ENCODE assay signal across 1 cellular context in the genomic region with DNA sequence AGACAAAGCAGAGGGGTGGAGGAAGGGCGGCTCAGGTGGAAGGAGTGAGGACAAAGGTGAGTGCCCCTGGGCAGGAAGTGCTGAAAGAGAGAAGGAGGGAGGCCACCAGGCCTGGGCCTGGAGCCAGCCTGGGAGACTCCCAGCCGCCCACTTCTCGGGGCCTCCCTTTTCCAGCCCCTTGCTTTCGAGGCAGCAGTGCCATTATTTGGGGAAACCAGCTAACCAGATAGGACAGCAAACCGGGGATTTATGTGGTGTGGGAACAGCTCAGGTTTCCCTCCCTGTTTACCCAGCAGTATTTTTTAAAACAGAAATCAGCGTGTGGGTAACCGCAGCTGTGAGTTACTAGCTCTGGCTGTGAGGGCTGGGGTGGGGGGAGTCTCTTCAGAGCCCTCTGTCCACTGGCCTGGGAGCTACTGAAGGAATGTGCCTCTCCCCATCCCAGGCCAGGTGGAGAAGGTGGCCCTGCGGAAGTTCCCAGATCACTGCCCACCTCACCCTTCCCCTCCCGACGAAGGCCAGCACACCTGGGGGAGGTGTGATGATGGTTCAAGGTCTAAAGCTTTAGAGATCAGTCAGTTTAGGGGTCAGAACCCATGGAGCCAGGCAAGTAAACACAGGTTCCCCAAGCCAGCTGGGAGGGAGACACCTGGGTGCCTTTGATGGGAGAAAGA.
TF ChIP-seq lines count a peak whose summit lies in the region.

No MANE protein-coding gene starts in this region.

TF ChIP-seq in HepG2, 621 proteins besides CTCF, POLR2A, EP300 and RAD21 (continued from another document and continues in another):
- peak; percentile 41; the same call in 1 of the 2 replicates for TF ChIP-seq MYC (CRISPR knock-in tag; IDR thresholded peaks at IDR 0.05; ENCODE audit: borderline replicate concordance)
- peak; percentile 32 for TF ChIP-seq NR2F6 (IDR thresholded peaks at IDR 0.05)
- peak; percentile 76 for TF ChIP-seq NR2F6 (CRISPR knock-in tag; IDR thresholded peaks at IDR 0.05)
- TF ChIP-seq, protein P1, sequence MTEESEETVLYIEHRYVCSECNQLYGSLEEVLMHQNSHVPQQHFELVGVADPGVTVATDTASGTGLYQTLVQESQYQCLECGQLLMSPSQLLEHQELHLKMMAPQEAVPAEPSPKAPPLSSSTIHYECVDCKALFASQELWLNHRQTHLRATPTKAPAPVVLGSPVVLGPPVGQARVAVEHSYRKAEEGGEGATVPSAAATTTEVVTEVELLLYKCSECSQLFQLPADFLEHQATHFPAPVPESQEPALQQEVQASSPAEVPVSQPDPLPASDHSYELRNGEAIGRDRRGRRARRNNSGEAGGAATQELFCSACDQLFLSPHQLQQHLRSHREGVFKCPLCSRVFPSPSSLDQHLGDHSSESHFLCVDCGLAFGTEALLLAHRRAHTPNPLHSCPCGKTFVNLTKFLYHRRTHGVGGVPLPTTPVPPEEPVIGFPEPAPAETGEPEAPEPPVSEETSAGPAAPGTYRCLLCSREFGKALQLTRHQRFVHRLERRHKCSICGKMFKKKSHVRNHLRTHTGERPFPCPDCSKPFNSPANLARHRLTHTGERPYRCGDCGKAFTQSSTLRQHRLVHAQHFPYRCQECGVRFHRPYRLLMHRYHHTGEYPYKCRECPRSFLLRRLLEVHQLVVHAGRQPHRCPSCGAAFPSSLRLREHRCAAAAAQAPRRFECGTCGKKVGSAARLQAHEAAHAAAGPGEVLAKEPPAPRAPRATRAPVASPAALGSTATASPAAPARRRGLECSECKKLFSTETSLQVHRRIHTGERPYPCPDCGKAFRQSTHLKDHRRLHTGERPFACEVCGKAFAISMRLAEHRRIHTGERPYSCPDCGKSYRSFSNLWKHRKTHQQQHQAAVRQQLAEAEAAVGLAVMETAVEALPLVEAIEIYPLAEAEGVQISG (CRISPR knock-in tag; IDR thresholded peaks at IDR 0.05): no peak
- TF ChIP-seq MAZ (IDR thresholded peaks at IDR 0.05; ENCODE audit: borderline replicate concordance, low read depth, low read length): 0 out of 2 replicates have a peak, but pooled peaks have one; percentile 21
- TF ChIP-seq MAZ (CRISPR knock-in tag; IDR thresholded peaks at IDR 0.05; ENCODE audit: low read depth): 0 out of 2 replicates have a peak, but pooled peaks have one; percentile 45
- TF ChIP-seq SAP130 (CRISPR knock-in tag; IDR thresholded peaks at IDR 0.05; ENCODE audit: low read depth): peak; percentile 52
- no peak for TF ChIP-seq SETDB1 (CRISPR knock-in tag; IDR thresholded peaks at IDR 0.05; ENCODE audit: borderline replicate concordance)
- TF ChIP-seq, protein P2, sequence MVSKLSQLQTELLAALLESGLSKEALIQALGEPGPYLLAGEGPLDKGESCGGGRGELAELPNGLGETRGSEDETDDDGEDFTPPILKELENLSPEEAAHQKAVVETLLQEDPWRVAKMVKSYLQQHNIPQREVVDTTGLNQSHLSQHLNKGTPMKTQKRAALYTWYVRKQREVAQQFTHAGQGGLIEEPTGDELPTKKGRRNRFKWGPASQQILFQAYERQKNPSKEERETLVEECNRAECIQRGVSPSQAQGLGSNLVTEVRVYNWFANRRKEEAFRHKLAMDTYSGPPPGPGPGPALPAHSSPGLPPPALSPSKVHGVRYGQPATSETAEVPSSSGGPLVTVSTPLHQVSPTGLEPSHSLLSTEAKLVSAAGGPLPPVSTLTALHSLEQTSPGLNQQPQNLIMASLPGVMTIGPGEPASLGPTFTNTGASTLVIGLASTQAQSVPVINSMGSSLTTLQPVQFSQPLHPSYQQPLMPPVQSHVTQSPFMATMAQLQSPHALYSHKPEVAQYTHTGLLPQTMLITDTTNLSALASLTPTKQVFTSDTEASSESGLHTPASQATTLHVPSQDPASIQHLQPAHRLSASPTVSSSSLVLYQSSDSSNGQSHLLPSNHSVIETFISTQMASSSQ (IDR thresholded peaks at IDR 0.05; ENCODE audit: low read depth): no peak
- TF ChIP-seq, protein P2 (CRISPR knock-in tag; IDR thresholded peaks at IDR 0.05; ENCODE audit: borderline replicate concordance): no peak
- TF ChIP-seq ZNF782 (CRISPR knock-in tag; IDR thresholded peaks at IDR 0.05; ENCODE audit: borderline replicate concordance): no peak
- TF ChIP-seq KLF11 (CRISPR knock-in tag; IDR thresholded peaks at IDR 0.05): no peak
- no peak for TF ChIP-seq POLR2AphosphoS2 (IDR thresholded peaks at IDR 0.05; ENCODE audit: low read depth, low read length)
- TF ChIP-seq, protein P3, sequence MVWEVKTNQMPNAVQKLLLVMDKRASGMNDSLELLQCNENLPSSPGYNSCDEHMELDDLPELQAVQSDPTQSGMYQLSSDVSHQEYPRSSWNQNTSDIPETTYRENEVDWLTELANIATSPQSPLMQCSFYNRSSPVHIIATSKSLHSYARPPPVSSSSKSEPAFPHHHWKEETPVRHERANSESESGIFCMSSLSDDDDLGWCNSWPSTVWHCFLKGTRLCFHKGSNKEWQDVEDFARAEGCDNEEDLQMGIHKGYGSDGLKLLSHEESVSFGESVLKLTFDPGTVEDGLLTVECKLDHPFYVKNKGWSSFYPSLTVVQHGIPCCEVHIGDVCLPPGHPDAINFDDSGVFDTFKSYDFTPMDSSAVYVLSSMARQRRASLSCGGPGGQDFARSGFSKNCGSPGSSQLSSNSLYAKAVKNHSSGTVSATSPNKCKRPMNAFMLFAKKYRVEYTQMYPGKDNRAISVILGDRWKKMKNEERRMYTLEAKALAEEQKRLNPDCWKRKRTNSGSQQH (CRISPR knock-in tag; IDR thresholded peaks at IDR 0.05; ENCODE audit: low read depth): no peak
- TF ChIP-seq NFIB (CRISPR knock-in tag; IDR thresholded peaks at IDR 0.05; ENCODE audit: borderline replicate concordance): no peak
- TF ChIP-seq HOXA7 (CRISPR knock-in tag; IDR thresholded peaks at IDR 0.05): no peak
- TF ChIP-seq, protein P4, sequence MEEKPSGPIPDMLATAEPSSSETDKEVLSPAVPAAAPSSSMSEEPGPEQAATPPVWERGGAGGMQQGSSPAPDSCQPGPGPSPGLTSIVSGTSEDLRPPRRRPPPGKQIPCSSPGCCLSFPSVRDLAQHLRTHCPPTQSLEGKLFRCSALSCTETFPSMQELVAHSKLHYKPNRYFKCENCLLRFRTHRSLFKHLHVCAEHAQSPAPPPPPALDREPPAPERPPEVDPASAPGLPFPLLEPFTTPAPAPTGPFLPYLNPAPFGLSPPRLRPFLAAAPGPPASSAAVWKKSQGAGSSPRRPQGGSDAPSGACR (CRISPR knock-in tag; IDR thresholded peaks at IDR 0.05): 0 out of 2 replicates have a peak, but pooled peaks have one; percentile 7
- TF ChIP-seq ZNF790 (CRISPR knock-in tag; IDR thresholded peaks at IDR 0.05; ENCODE audit: borderline replicate concordance): no peak
- no peak for TF ChIP-seq KDM1A (CRISPR knock-in tag; IDR thresholded peaks at IDR 0.05)
- TF ChIP-seq SIX4 (CRISPR knock-in tag; IDR thresholded peaks at IDR 0.05): 0 out of 2 replicates have a peak, but pooled peaks have one; percentile 9
- no peak for TF ChIP-seq ZNF75D (CRISPR knock-in tag; IDR thresholded peaks at IDR 0.05; ENCODE audit: borderline replicate concordance)
- peak; percentile 71; the same call in 1 of the 2 replicates for TF ChIP-seq FOXO1 (CRISPR knock-in tag; IDR thresholded peaks at IDR 0.05)
- no peak for TF ChIP-seq EED (CRISPR knock-in tag; IDR thresholded peaks at IDR 0.05)
- TF ChIP-seq ZNF256 (CRISPR knock-in tag; conservative IDR thresholded peaks at IDR 0.05): 0 out of 2 replicates have a peak, but pooled peaks have one; percentile 42
- TF ChIP-seq STAG1 (CRISPR knock-in tag; IDR thresholded peaks at IDR 0.05): no peak
- no peak for TF ChIP-seq NBN (conservative IDR thresholded peaks at IDR 0.05)
- TF ChIP-seq, protein P5, sequence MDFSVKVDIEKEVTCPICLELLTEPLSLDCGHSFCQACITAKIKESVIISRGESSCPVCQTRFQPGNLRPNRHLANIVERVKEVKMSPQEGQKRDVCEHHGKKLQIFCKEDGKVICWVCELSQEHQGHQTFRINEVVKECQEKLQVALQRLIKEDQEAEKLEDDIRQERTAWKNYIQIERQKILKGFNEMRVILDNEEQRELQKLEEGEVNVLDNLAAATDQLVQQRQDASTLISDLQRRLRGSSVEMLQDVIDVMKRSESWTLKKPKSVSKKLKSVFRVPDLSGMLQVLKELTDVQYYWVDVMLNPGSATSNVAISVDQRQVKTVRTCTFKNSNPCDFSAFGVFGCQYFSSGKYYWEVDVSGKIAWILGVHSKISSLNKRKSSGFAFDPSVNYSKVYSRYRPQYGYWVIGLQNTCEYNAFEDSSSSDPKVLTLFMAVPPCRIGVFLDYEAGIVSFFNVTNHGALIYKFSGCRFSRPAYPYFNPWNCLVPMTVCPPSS (IDR thresholded peaks at IDR 0.05): no peak
- no peak for TF ChIP-seq ZNF234 (CRISPR knock-in tag; conservative IDR thresholded peaks at IDR 0.05)
- TF ChIP-seq ZFY (CRISPR knock-in tag; IDR thresholded peaks at IDR 0.05): peak; percentile 77
- TF ChIP-seq, protein P6, sequence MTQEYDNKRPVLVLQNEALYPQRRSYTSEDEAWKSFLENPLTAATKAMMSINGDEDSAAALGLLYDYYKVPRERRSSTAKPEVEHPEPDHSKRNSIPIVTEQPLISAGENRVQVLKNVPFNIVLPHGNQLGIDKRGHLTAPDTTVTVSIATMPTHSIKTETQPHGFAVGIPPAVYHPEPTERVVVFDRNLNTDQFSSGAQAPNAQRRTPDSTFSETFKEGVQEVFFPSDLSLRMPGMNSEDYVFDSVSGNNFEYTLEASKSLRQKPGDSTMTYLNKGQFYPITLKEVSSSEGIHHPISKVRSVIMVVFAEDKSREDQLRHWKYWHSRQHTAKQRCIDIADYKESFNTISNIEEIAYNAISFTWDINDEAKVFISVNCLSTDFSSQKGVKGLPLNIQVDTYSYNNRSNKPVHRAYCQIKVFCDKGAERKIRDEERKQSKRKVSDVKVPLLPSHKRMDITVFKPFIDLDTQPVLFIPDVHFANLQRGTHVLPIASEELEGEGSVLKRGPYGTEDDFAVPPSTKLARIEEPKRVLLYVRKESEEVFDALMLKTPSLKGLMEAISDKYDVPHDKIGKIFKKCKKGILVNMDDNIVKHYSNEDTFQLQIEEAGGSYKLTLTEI (CRISPR knock-in tag; conservative IDR thresholded peaks at IDR 0.05): no peak
- TF ChIP-seq, protein P7, sequence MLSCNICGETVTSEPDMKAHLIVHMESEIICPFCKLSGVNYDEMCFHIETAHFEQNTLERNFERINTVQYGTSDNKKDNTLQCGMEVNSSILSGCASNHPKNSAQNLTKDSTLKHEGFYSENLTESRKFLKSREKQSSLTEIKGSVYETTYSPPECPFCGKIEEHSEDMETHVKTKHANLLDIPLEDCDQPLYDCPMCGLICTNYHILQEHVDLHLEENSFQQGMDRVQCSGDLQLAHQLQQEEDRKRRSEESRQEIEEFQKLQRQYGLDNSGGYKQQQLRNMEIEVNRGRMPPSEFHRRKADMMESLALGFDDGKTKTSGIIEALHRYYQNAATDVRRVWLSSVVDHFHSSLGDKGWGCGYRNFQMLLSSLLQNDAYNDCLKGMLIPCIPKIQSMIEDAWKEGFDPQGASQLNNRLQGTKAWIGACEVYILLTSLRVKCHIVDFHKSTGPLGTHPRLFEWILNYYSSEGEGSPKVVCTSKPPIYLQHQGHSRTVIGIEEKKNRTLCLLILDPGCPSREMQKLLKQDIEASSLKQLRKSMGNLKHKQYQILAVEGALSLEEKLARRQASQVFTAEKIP (CRISPR knock-in tag; IDR thresholded peaks at IDR 0.05; ENCODE audit: borderline replicate concordance): no peak
- TF ChIP-seq KLF15 (CRISPR knock-in tag; IDR thresholded peaks at IDR 0.05; ENCODE audit: borderline replicate concordance): no peak
- TF ChIP-seq, protein P8, sequence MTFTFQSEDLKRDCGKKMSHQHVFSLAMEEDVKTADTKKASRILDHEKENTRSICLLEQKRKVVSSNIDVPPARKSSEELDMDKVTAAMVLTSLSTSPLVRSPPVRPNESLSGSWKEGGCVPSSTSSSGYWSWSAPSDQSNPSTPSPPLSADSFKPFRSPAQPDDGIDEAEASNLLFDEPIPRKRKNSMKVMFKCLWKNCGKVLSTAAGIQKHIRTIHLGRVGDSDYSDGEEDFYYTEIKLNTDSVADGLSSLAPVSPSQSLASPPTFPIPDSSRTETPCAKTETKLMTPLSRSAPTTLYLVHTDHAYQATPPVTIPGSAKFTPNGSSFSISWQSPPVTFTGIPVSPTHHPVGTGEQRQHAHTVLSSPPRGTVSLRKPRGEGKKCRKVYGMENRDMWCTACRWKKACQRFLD (CRISPR knock-in tag; IDR thresholded peaks at IDR 0.05; ENCODE audit: borderline replicate concordance): 0 out of 2 replicates have a peak, but pooled peaks have one; percentile 33
- no peak for TF ChIP-seq U2AF2 (IDR thresholded peaks at IDR 0.05; ENCODE audit: low read depth, low read length)
- no peak for TF ChIP-seq ZNF24 (IDR thresholded peaks at IDR 0.05)
